23 cellular contexts compared by ENCODE assay signal in genomic region chr3:191256405-191256804, GRCh38. TPM values are rescaled to one million over a fixed set of nuclear protein-coding genes. Genes with fewer than 3 reads are reported as not detected.
DNase-seq lines count a peak whose midpoint lies in the region; ATAC-seq and TF ChIP-seq lines count a peak whose summit lies in the region.
"Had no signal": no experiment of that assay in that cellular context is flagged by ENCODE, and none has a peak within 500 bp of the region (broad histone marks: within the 10 kb centered on the region; RNA-seq: fewer than 3 reads in every experiment).

No MANE protein-coding gene starts in this region.

- H3K9ac ChIP-seq in SK-N-SH (no peak overlapping the region), OCI-LY3 (ENCODE audit: low read length) (no peak overlapping the region), fibroblast of lung (ENCODE audit: insufficient read depth, low read length) (no peak overlapping the region)
- H3K9ac ChIP-seq: BLaER1 had no signal

- H3K9me2 ChIP-seq in SK-N-SH = no peaks in the 10 kb centered on the region

- H2AFZ ChIP-seq in SK-N-SH (ENCODE audit: low read depth) = 0 out of 2 replicates have a peak overlapping the region, but pooled peaks have one; percentile 9
- no peak overlapping the region for H2AFZ ChIP-seq in OCI-LY3 (ENCODE audit: low read depth, low read length)
- no peak overlapping the region for H2AFZ ChIP-seq in fibroblast of lung (ENCODE audit: low read length)

- POLR2A ChIA-PET in SK-N-SH (lab: Yijun Ruan, JAX) = no interaction called here

- no peaks in the 10 kb centered on the region for H3K79me2 ChIP-seq in SK-N-SH (ENCODE audit: insufficient read depth)
- H3K79me2 ChIP-seq in OCI-LY3 (ENCODE audit: low read length) = no peaks in the 10 kb centered on the region
- no peaks in the 10 kb centered on the region for H3K79me2 ChIP-seq in fibroblast of lung (ENCODE audit: control insufficient read depth, insufficient read depth, low read length)

- H4K20me1 ChIP-seq in SK-N-SH (ENCODE audit: insufficient read depth) (no peaks in the 10 kb centered on the region), OCI-LY3 (ENCODE audit: insufficient read depth, low read length) (no peaks in the 10 kb centered on the region), fibroblast of lung (ENCODE audit: control insufficient read depth, extremely low read depth, insufficient read depth, low read length) (no peaks in the 10 kb centered on the region)
- H4K20me1 ChIP-seq: BLaER1 had no signal

- H3K27me3 ChIP-seq in SK-N-SH (ENCODE audit: insufficient read depth) (no peaks in the 10 kb centered on the region), OCI-LY3 (ENCODE audit: low read depth, low read length) (no peaks in the 10 kb centered on the region), fibroblast of lung (ENCODE audit: control insufficient read depth, insufficient read depth, low read length) (no peaks in the 10 kb centered on the region)
- H3K27me3 ChIP-seq: BLaER1, MG63 had no signal

- H3K9me3 ChIP-seq in SK-N-SH = no peaks in the 10 kb centered on the region
- no peaks in the 10 kb centered on the region for H3K9me3 ChIP-seq in OCI-LY3 (ENCODE audit: insufficient read depth, low read length)
- no peaks in the 10 kb centered on the region for H3K9me3 ChIP-seq in fibroblast of lung (ENCODE audit: control insufficient read depth, insufficient read depth, low read depth, low read length)
- H3K9me3 ChIP-seq: BLaER1, MG63 had no signal

- DNase-seq in SK-N-SH (no peak), fibroblast of lung (ENCODE audit: low read depth in 2 of 2) (no peak), H4 (ENCODE audit: low spot score) (no peak), activated gamma-delta T cell (lab: John Stamatoyannopoulos, UW) (no peak)
- no peak for DNase-seq in activated CD4-positive, alpha-beta T cell treated with anti-CD3 and anti-CD28 coated beads, Interleukin-2, amount 50 U/mL, for 4 hours
- DNase-seq: CD4-positive, CD25-positive, alpha-beta regulatory T cell; H7; KG1; MG63; NCI-H1105 treated with DMSO at 0.1 percent for 48 hours; NCI-H1930; NCI-H2107; NCI-H446; NCI-H524 treated with DMSO at 0.1 percent for 48 hours; NCI-H774; SHP77 treated with DMSO at 0.1 percent for 48 hours; SW 1271 had no signal

- no peak for TF ChIP-seq RAD21 in SK-N-SH (IDR thresholded peaks at IDR 0.05; ENCODE audit: low read length)

- TF ChIP-seq EP300 in SK-N-SH (IDR thresholded peaks at IDR 0.05; ENCODE audit: borderline replicate concordance in 1 of 2, low read depth in 1 of 2, low read length in 1 of 2) = no peak

- H3K4me2 ChIP-seq in SK-N-SH = peak overlapping the region; percentile 29; the same call in 1 of the 2 replicates
- peak overlapping the region; percentile 63 for H3K4me2 ChIP-seq in OCI-LY3 (ENCODE audit: low read length)
- H3K4me2 ChIP-seq in fibroblast of lung (ENCODE audit: extremely low read depth, insufficient read depth, low read length) = peak overlapping the region; percentile 27
- H3K4me2 ChIP-seq: BLaER1 had no signal

- H3K4me1 ChIP-seq in SK-N-SH (ENCODE audit: control insufficient read depth in 1 of 2, insufficient read depth in 2 of 2, low read depth in 1 of 2, low read length in 1 of 2) (0 out of 4 replicates have a peak, but pooled peaks cover 0 to 4% of the 10 kb centered on the region in 2 experiments), OCI-LY3 (ENCODE audit: low read length) (peaks cover 54% of the 10 kb centered on the region), fibroblast of lung (ENCODE audit: control insufficient read depth, extremely low read depth, insufficient read depth, low read length) (no peaks in the 10 kb centered on the region)

- no peak overlapping the region for H3K4me3 ChIP-seq in SK-N-SH (ENCODE audit: low read depth in 2 of 2, low read length in 1 of 2)
- peak overlapping the region; percentile 17; the same call in 1 of the 2 replicates for H3K4me3 ChIP-seq in OCI-LY3 (ENCODE audit: low read length)
- no peak overlapping the region for H3K4me3 ChIP-seq in fibroblast of lung (replicated peaks in 1 of 4; ENCODE audit: control extremely low read depth in 1 of 4, insufficient read depth in 1 of 4, low read depth in 3 of 4, low read length in 4 of 4)
- H3K4me3 ChIP-seq: BLaER1, MG63 had no signal

- no peak for TF ChIP-seq CTCF in SK-N-SH (IDR thresholded peaks at IDR 0.05)
- no peak for TF ChIP-seq CTCF in OCI-LY3 (IDR thresholded peaks at IDR 0.05; ENCODE audit: low read depth, low read length)
- TF ChIP-seq CTCF in fibroblast of lung (conservative IDR thresholded peaks at IDR 0.05 in 1 of 2, IDR thresholded peaks at IDR 0.05 in 1 of 2; ENCODE audit: low read depth in 1 of 2, low read length in 2 of 2) = no peak

- ATAC-seq in SK-N-SH treated with all-trans-retinoic acid at 6 μM for 48 hours = no peak
- ATAC-seq in GM19324 (IDR thresholded peaks at IDR 0.05; ENCODE audit: low FRiP score, unreplicated experiment) = no peak
- ATAC-seq: Panc1 had no signal

- CTCF ChIA-PET in SK-N-SH (lab: Yijun Ruan, JAX) = no interaction called here

- H3F3A ChIP-seq in SK-N-SH (replicated peaks; ENCODE audit: insufficient read depth) = no peaks in the 10 kb centered on the region

- H3K36me3 ChIP-seq in SK-N-SH (replicated peaks in 1 of 2; ENCODE audit: control insufficient read depth in 1 of 2, insufficient read depth in 2 of 2, low read length in 1 of 2) (no peaks in the 10 kb centered on the region), OCI-LY3 (replicated peaks; ENCODE audit: low read depth, low read length) (no peaks in the 10 kb centered on the region), fibroblast of lung (ENCODE audit: control insufficient read depth, insufficient read depth, low read length) (no peaks in the 10 kb centered on the region)
- H3K36me3 ChIP-seq: BLaER1, MG63 had no signal

- H3K27ac ChIP-seq in SK-N-SH (ENCODE audit: low read depth in 2 of 2, low read length in 1 of 2) (no peak overlapping the region), OCI-LY3 (ENCODE audit: low read length) (no peak overlapping the region), fibroblast of lung (ENCODE audit: insufficient read depth, low read length) (no peak overlapping the region)
- H3K27ac ChIP-seq: 22Rv1, BLaER1 had no signal

TF ChIP-seq in SK-N-SH, 30 proteins besides CTCF, POLR2A, EP300 and RAD21:
- TF ChIP-seq NFIC (IDR thresholded peaks at IDR 0.05; ENCODE audit: borderline replicate concordance) = no peak
- TF ChIP-seq, protein P1, sequence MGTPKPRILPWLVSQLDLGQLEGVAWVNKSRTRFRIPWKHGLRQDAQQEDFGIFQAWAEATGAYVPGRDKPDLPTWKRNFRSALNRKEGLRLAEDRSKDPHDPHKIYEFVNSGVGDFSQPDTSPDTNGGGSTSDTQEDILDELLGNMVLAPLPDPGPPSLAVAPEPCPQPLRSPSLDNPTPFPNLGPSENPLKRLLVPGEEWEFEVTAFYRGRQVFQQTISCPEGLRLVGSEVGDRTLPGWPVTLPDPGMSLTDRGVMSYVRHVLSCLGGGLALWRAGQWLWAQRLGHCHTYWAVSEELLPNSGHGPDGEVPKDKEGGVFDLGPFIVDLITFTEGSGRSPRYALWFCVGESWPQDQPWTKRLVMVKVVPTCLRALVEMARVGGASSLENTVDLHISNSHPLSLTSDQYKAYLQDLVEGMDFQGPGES (IDR thresholded peaks at IDR 0.05; ENCODE audit: low read depth, low read length) = no peak
- no peak for TF ChIP-seq POLR2AphosphoS5 (IDR thresholded peaks at IDR 0.05; ENCODE audit: low read depth, low read length)

TF ChIP-seq in SK-N-SH treated with all-trans-retinoic acid at 6 μM for 48 hours, 23 proteins besides CTCF, POLR2A, EP300 and RAD21:
- no peak for TF ChIP-seq GLIS3 (CRISPR knock-in tag; IDR thresholded peaks at IDR 0.05)
- no peak for TF ChIP-seq ISL1 (CRISPR knock-in tag; IDR thresholded peaks at IDR 0.05)
- TF ChIP-seq TOX (CRISPR knock-in tag; IDR thresholded peaks at IDR 0.05; ENCODE audit: borderline replicate concordance) = no peak
- TF ChIP-seq, protein P2, sequence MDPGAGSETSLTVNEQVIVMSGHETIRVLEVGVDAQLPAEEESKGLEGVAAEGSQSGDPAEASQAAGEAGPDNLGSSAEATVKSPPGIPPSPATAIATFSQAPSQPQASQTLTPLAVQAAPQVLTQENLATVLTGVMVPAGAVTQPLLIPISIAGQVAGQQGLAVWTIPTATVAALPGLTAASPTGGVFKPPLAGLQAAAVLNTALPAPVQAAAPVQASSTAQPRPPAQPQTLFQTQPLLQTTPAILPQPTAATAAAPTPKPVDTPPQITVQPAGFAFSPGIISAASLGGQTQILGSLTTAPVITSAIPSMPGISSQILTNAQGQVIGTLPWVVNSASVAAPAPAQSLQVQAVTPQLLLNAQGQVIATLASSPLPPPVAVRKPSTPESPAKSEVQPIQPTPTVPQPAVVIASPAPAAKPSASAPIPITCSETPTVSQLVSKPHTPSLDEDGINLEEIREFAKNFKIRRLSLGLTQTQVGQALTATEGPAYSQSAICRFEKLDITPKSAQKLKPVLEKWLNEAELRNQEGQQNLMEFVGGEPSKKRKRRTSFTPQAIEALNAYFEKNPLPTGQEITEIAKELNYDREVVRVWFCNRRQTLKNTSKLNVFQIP (CRISPR knock-in tag; IDR thresholded peaks at IDR 0.05; ENCODE audit: borderline replicate concordance, low read depth) = no peak
- no peak for TF ChIP-seq SNAI2 (CRISPR knock-in tag; IDR thresholded peaks at IDR 0.05)
- TF ChIP-seq ZFP3 (CRISPR knock-in tag; IDR thresholded peaks at IDR 0.05) = no peak
TF ChIP-seq in SK-N-SH treated with all-trans-retinoic acid at 6 μM for 48 hours: peak in this region for 0.

RNA-seq across cellular contexts. Expression of gene OSTN, which starts 57.4 kb away (rescaled TPM):
- polyA plus RNA-seq in SK-N-SH (2012; rRNA removed) = 0.02 TPM in 1 of 2 replicates, not detected in the other
- 0.01 TPM in 2 replicates for polyA plus RNA-seq in SK-N-SH (2012; cell fraction: cytosol; rRNA removed)
- polyA plus RNA-seq in SK-N-SH (2012; cell fraction: nucleus; rRNA removed) = not detected in 2 replicates
- 2.6 and 31.9 TPM in 2 replicates for total RNA-seq in fibroblast of lung
- polyA plus RNA-seq in fibroblast of lung = 0.34 and 0.99 TPM in 2 replicates
- polyA plus RNA-seq in fibroblast of lung (2012) = 0.29 and 1.1 TPM in 2 replicates
- polyA minus RNA-seq in fibroblast of lung (ENCODE audit: low replicate concordance) = not detected in 2 replicates
- total RNA-seq in H4 (2014; rRNA removed; shearing (Covaris generic)) = not detected in 2 replicates
- total RNA-seq: CD4-positive, CD25-positive, alpha-beta regulatory T cell; H7 had no signal
- polyA plus RNA-seq: CD4-positive, CD25-positive, alpha-beta regulatory T cell had no signal
